Comparison of ENCODE assay signal across 18 cellular contexts in the genomic region with DNA sequence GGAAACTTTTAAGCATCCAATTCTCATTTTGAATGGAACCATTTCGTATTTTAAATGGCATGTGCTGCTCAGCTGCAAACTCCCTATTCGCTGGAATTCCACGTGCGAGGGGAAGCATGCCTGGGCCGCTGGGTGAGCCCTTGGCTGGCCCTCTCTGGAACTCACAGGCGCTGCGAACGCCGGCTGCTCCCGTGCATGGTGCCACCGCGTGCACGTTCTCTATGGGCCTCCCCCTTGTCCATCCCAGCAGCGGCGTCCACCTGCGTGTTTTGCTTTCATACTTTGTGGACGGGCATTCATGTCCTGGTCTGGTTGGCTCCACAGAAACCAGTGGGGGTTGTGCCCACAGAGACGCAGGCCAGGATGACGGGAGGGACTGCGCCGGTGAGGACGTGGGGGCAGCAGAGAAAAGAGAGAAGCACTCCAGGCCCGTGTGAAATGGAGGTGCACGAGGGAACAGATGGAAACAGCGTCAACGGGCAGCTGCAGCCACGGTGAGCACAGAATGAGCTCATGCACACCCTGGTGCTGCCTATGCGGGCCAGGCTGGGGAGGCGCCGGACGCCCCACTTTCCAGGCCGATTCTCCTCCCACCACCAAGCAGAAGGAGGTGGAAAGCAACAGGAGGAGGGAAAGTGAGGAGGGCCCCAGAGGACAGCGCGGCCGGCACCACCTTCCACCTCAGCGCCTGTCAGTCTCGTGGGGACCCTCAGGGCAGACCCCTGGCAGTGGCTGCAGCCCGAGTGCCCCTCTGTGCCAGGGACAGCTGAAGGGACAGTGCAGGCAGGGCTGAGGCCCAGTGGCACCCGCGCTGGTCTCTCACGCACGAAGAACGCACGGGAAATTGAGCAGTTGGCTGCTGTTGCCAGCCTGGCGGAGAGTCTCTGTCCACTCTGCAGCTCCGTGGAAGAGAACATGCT. TPM values are rescaled to one million over a fixed set of nuclear protein-coding genes. Genes with fewer than 3 reads are reported as not detected.
A peak's percentile ranks its signal among the peaks of the same experiment; 100 is the strongest.
DNase-seq lines count a peak whose midpoint lies in the region; ATAC-seq and TF ChIP-seq lines count a peak whose summit lies in the region.
"Had no signal": no experiment of that assay in that cellular context is flagged by ENCODE, and none has a peak within 500 bp of the region (broad histone marks: within the 10 kb centered on the region; RNA-seq: fewer than 3 reads in every experiment).

No MANE protein-coding gene starts in this region.

- DNase-seq in Right ventricle myocardium superior (peak; percentile 33), right atrium auricular region (ENCODE audit: low spot score) (no peak), T-helper 17 cell (no peak), dorsolateral prefrontal cortex (peak in 3 of 10 donors; percentile 58 to 75 (median 62)), nephron progenitor cell (no peak), DMS153 treated with DMSO at 0.1 percent for 48 hours (lab: John Stamatoyannopoulos, UW; ENCODE audit: unreplicated experiment) (no peak), mucosa of gallbladder (ENCODE audit: low spot score) (no peak)
- no peak for DNase-seq in CD4-positive, alpha-beta memory T cell
- DNase-seq: DMS53, GF-D8, KG1, NCI-H1092, NCI-H1436, NCI-H187 treated with DMSO at 0.1 percent for 48 hours, PC-9, RPMI8226, SIG-M5 had no signal

- peak overlapping the region; percentile 25 for H3K4me3 Mint-ChIP-seq in T-helper 17 cell
- no peak overlapping the region for H3K4me3 Mint-ChIP-seq in nephron progenitor cell
- no peak overlapping the region for H3K4me3 Mint-ChIP-seq in CD4-positive, alpha-beta memory T cell

- no peak overlapping the region for H3K4me3 ChIP-seq in right atrium auricular region
- no peak overlapping the region for H3K4me3 ChIP-seq in dorsolateral prefrontal cortex
- no peak overlapping the region for H3K4me3 ChIP-seq in CD4-positive, alpha-beta memory T cell (ENCODE audit: low read length in 2 of 2)
- H3K4me3 ChIP-seq: PC-9 had no signal

- H3K9me3 Mint-ChIP-seq in nephron progenitor cell: no peaks in the 10 kb centered on the region
- no peaks in the 10 kb centered on the region for H3K9me3 Mint-ChIP-seq in CD4-positive, alpha-beta memory T cell

- TF ChIP-seq CTCF in right atrium auricular region (IDR thresholded peaks at IDR 0.05) (no peak), dorsolateral prefrontal cortex (IDR thresholded peaks at IDR 0.05 in 54 of 56, conservative IDR thresholded peaks at IDR 0.05 in 2 of 56; ENCODE audit: low read depth in 1 of 56, partially characterized antibody in 56 of 56) (no peak), nephron progenitor cell (IDR thresholded peaks at IDR 0.05) (no peak)

- intact Hi-C loops in Right ventricle myocardium superior (cut with DNase I) (no loop called here), dorsolateral prefrontal cortex (cut with DNase I) (no loop called here)
- intact Hi-C loops in CD4-positive, alpha-beta memory T cell (cut with micrococcal nuclease): no loop called here

- peaks cover 0 to 24% of the 10 kb centered on the region in 2 donors for H3K4me1 ChIP-seq in right atrium auricular region
- H3K4me1 ChIP-seq in CD4-positive, alpha-beta memory T cell (ENCODE audit: insufficient read depth, low read length): no peaks in the 10 kb centered on the region

- H3K36me3 Mint-ChIP-seq in T-helper 17 cell (ENCODE audit: low read depth) (no peaks in the 10 kb centered on the region), nephron progenitor cell (ENCODE audit: low read depth) (peaks cover 16% of the 10 kb centered on the region)
- peaks cover 10 to 44% of the 10 kb centered on the region in 2 donors for H3K36me3 Mint-ChIP-seq in CD4-positive, alpha-beta memory T cell

- POLR2A ChIA-PET in CD4-positive, alpha-beta memory T cell (lab: Charles Lee; ENCODE audit: partially characterized antibody): no interaction called here

- H3K4me1 Mint-ChIP-seq in T-helper 17 cell (peaks cover 10% of the 10 kb centered on the region), nephron progenitor cell (peaks cover 32% of the 10 kb centered on the region)
- no peaks in the 10 kb centered on the region for H3K4me1 Mint-ChIP-seq in CD4-positive, alpha-beta memory T cell

- peaks cover 73% of the 10 kb centered on the region for H3K36me3 ChIP-seq in right atrium auricular region
- peaks cover 20% of the 10 kb centered on the region for H3K36me3 ChIP-seq in CD4-positive, alpha-beta memory T cell (ENCODE audit: insufficient read depth, low read length)

- H3K27ac Mint-ChIP-seq in T-helper 17 cell (peak overlapping the region; percentile 53), nephron progenitor cell (peak overlapping the region; percentile 57)
- H3K27ac Mint-ChIP-seq in CD4-positive, alpha-beta memory T cell: no peak overlapping the region

- H3K27me3 Mint-ChIP-seq in T-helper 17 cell (no peaks in the 10 kb centered on the region), nephron progenitor cell (ENCODE audit: low read depth, poor library complexity) (no peaks in the 10 kb centered on the region)
- no peaks in the 10 kb centered on the region for H3K27me3 Mint-ChIP-seq in CD4-positive, alpha-beta memory T cell

- H3K9me3 ChIP-seq in right atrium auricular region (no peaks in the 10 kb centered on the region), T-helper 17 cell (ENCODE audit: control insufficient read depth, low read length, poor library complexity, severe bottlenecking) (no peaks in the 10 kb centered on the region)
- no peaks in the 10 kb centered on the region for H3K9me3 ChIP-seq in CD4-positive, alpha-beta memory T cell (ENCODE audit: control insufficient read depth in 1 of 2, low read length in 2 of 2)

- ATAC-seq in Right ventricle myocardium superior (ENCODE audit: poor library complexity): no peak
- ATAC-seq in T-helper 17 cell: no peak

- no peaks in the 10 kb centered on the region for H3K27me3 ChIP-seq in right atrium auricular region
- no peaks in the 10 kb centered on the region for H3K27me3 ChIP-seq in dorsolateral prefrontal cortex
- H3K27me3 ChIP-seq in CD4-positive, alpha-beta memory T cell (ENCODE audit: insufficient read depth, low read length): no peaks in the 10 kb centered on the region

- CTCF ChIA-PET in CD4-positive, alpha-beta memory T cell (lab: Charles Lee; ENCODE audit: partially characterized antibody): interaction anchor here (1.2 kb wide), 1 partner anchor 11 kb away, joined by 3 read pairs; no protein-coding TSS in a partner anchor

- H3K27ac ChIP-seq in right atrium auricular region: no peak overlapping the region
- H3K27ac ChIP-seq in dorsolateral prefrontal cortex: peak overlapping the region in 43 of 59 donors; percentile 4 to 89 (median 68)
- no peak overlapping the region for H3K27ac ChIP-seq in CD4-positive, alpha-beta memory T cell (ENCODE audit: low read depth, low read length)
- H3K27ac ChIP-seq: C4-2B, PC-9 had no signal

RNA-seq across cellular contexts. Expression of gene TOLLIP, which starts 29.1 kb away (rescaled TPM):
- total RNA-seq in Right ventricle myocardium superior (49.9 TPM), right atrium auricular region (10 to 100 TPM; 29.6 to 41.0 TPM), T-helper 17 cell (10 to 100 TPM; 40.2 to 56.3 TPM), dorsolateral prefrontal cortex (100 to 1,000 TPM; 129 to 348 (median 261) TPM), mucosa of gallbladder (139 TPM)
- 10 to 100 TPM; 49.3 to 51.4 TPM for total RNA-seq in CD4-positive, alpha-beta memory T cell
- 10 to 100 TPM; 29.8 to 34.0 TPM for polyA plus RNA-seq in CD4-positive, alpha-beta memory T cell

RNA-seq across cellular contexts. Expression of gene MUC5B, which starts 57.5 kb away (rescaled TPM):
- total RNA-seq in Right ventricle myocardium superior: not detected
- not detected for total RNA-seq in right atrium auricular region
- not detected for total RNA-seq in T-helper 17 cell
- total RNA-seq in dorsolateral prefrontal cortex: 1 to 10 TPM in 8 of 120 experiments, under 1 TPM in 54, not detected in 58; 0.03 to 2.2 (median 0.22) TPM
- total RNA-seq in CD4-positive, alpha-beta memory T cell: not detected
- polyA plus RNA-seq in CD4-positive, alpha-beta memory T cell: not detected
- 8,095 TPM for total RNA-seq in mucosa of gallbladder

Comparison
In these comparisons a context has a peak if more than half of its experiments do, and no peak if none do; other contexts are left out.
1. H3K27ac ChIP-seq: peak in dorsolateral prefrontal cortex (43 of 59); none in right atrium auricular region (0 of 2) and CD4-positive, alpha-beta memory T cell (single experiment).
2. H3K27ac Mint-ChIP-seq: peak in T-helper 17 cell (single experiment) and nephron progenitor cell (single experiment); none in CD4-positive, alpha-beta memory T cell (0 of 7).
3. RNA of gene MUC5B, which starts 57.5 kb away (total RNA-seq): 8,095 TPM in mucosa of gallbladder (single experiment); 0.03 to 2.2 TPM in dorsolateral prefrontal cortex, not detected in Right ventricle myocardium superior (single experiment), not detected in right atrium auricular region, not detected in T-helper 17 cell and not detected in CD4-positive, alpha-beta memory T cell; every median in the first group is over 1,000 times any median in the second.